1 cellular context compared by ENCODE assay signal in the genomic region with DNA sequence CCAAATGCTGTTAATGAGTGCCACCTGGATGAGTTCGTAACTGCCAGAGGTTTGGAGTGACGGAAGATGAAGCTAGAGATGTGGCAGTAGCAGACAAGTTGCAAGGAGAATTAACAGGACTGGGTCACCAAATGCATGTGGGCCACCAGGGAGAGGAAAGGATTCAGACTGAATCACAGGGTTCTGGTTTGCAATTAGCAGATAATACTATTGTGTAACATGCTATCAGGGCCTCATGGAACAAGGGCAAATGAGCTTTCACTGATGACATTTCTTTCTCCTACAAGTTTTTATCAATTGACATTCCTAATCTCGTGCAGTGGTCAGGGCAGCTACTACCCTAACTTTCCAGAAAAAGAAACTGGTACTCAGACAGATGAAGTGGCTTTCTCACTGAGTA.
TF ChIP-seq lines count a peak whose summit lies in the region.

No MANE protein-coding gene starts in this region.

TF ChIP-seq in HepG2, 621 proteins besides CTCF, POLR2A, EP300 and RAD21:
- no peak for TF ChIP-seq ZNF34 (CRISPR knock-in tag; IDR thresholded peaks at IDR 0.05; ENCODE audit: borderline replicate concordance)
- no peak for TF ChIP-seq ZNF557 (CRISPR knock-in tag; IDR thresholded peaks at IDR 0.05)
- no peak for TF ChIP-seq THYN1 (CRISPR knock-in tag; IDR thresholded peaks at IDR 0.05; ENCODE audit: borderline replicate concordance, low read depth)
- TF ChIP-seq ZNF547 (CRISPR knock-in tag; IDR thresholded peaks at IDR 0.05): no peak
- no peak for TF ChIP-seq HDAC1 (CRISPR knock-in tag; IDR thresholded peaks at IDR 0.05)
